In the genomic region with DNA sequence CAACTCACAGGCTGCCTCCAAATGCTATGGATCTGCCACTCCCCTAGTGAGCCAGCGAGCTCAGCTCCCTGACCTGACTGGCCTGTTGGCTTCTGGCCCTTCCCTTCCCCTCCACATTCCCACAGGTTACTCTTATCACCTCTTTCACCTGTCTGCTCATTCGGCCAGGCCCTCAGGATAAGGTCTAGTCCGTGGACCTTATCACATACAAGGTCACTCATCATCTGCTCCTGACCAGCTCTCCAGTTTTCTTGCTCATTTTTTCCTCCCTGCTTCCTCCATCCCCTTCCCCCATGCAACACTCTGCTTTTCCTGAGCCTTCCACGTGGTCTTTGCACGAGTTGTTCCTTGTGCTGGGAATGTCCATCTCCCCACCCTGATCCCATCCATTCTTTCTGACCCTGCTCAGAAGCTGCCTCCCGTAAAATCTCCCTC, we compare ENCODE assay signal across 1 cellular context.
TF ChIP-seq lines count a peak whose summit lies in the region.

No MANE protein-coding gene starts in this region.

TF ChIP-seq in HepG2, 621 proteins besides CTCF, POLR2A, EP300 and RAD21:
- TF ChIP-seq, protein P1, sequence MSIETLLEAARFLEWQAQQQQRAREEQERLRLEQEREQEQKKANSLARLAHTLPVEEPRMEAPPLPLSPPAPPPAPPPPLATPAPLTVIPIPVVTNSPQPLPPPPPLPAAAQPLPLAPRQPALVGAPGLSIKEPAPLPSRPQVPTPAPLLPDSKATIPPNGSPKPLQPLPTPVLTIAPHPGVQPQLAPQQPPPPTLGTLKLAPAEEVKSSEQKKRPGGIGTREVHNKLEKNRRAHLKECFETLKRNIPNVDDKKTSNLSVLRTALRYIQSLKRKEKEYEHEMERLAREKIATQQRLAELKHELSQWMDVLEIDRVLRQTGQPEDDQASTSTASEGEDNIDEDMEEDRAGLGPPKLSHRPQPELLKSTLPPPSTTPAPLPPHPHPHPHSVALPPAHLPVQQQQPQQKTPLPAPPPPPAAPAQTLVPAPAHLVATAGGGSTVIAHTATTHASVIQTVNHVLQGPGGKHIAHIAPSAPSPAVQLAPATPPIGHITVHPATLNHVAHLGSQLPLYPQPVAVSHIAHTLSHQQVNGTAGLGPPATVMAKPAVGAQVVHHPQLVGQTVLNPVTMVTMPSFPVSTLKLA (IDR thresholded peaks at IDR 0.05), result peak; percentile 60; the same call in 1 of the 2 replicates
- TF ChIP-seq, protein P2, sequence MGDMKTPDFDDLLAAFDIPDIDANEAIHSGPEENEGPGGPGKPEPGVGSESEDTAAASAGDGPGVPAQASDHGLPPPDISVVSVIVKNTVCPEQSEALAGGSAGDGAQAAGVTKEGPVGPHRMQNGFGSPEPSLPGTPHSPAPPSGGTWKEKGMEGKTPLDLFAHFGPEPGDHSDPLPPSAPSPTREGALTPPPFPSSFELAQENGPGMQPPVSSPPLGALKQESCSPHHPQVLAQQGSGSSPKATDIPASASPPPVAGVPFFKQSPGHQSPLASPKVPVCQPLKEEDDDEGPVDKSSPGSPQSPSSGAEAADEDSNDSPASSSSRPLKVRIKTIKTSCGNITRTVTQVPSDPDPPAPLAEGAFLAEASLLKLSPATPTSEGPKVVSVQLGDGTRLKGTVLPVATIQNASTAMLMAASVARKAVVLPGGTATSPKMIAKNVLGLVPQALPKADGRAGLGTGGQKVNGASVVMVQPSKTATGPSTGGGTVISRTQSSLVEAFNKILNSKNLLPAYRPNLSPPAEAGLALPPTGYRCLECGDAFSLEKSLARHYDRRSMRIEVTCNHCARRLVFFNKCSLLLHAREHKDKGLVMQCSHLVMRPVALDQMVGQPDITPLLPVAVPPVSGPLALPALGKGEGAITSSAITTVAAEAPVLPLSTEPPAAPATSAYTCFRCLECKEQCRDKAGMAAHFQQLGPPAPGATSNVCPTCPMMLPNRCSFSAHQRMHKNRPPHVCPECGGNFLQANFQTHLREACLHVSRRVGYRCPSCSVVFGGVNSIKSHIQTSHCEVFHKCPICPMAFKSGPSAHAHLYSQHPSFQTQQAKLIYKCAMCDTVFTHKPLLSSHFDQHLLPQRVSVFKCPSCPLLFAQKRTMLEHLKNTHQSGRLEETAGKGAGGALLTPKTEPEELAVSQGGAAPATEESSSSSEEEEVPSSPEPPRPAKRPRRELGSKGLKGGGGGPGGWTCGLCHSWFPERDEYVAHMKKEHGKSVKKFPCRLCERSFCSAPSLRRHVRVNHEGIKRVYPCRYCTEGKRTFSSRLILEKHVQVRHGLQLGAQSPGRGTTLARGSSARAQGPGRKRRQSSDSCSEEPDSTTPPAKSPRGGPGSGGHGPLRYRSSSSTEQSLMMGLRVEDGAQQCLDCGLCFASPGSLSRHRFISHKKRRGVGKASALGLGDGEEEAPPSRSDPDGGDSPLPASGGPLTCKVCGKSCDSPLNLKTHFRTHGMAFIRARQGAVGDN (CRISPR knock-in tag; IDR thresholded peaks at IDR 0.05), result peak; percentile 30; the same call in 1 of the 2 replicates
- TF ChIP-seq MAFK (conservative IDR thresholded peaks at IDR 0.05 in 1 of 2, IDR thresholded peaks at IDR 0.05 in 1 of 2; ENCODE audit: low read length in 2 of 2) (no peak), KAT7 (CRISPR knock-in tag; IDR thresholded peaks at IDR 0.05; ENCODE audit: borderline replicate concordance) (no peak)
